Comparison of ENCODE assay signal across 8 cellular contexts in genomic region chr1:241518447-241519307, GRCh38. TPM values are rescaled to one million over a fixed set of nuclear protein-coding genes. Genes with fewer than 3 reads are reported as not detected.
DNase-seq lines count a peak whose midpoint lies in the region; ATAC-seq and TF ChIP-seq lines count a peak whose summit lies in the region.

No MANE protein-coding gene starts in this region.

- peak overlapping the region; percentile 85 for H3K27ac Mint-ChIP-seq in T-helper 2 cell treated with Interferon-gamma antibody and Interleukin-4, amounts not matched to agents 5 μg/mL and 100 μg/mL, for 36 hours
- H3K27ac Mint-ChIP-seq in endodermal cell = peak overlapping the region; percentile 48

- peaks cover 15% of the 10 kb centered on the region for H3K36me3 Mint-ChIP-seq in T-helper 2 cell treated with Interferon-gamma antibody and Interleukin-4, amounts not matched to agents 5 μg/mL and 100 μg/mL, for 36 hours (ENCODE audit: low read depth)
- H3K36me3 Mint-ChIP-seq in endodermal cell (ENCODE audit: low read depth) = peaks cover 12% of the 10 kb centered on the region

- peak; percentile 32 for DNase-seq in T-helper 2 cell treated with Interferon-gamma antibody and Interleukin-4, amounts not matched to agents 5 μg/mL and 100 μg/mL, for 36 hours (ENCODE audit: low spot score)
- DNase-seq in endodermal cell = no peak
- DNase-seq in suprapubic skin (ENCODE audit: low spot score in 2 of 2) = no peak
- no peak for DNase-seq in NCI-H1694 treated with DMSO at 0.1 percent for 48 hours (lab: John Stamatoyannopoulos, UW)

- H3K27ac ChIP-seq in C4-2B (peak overlapping the region; percentile 94), endodermal cell (ENCODE audit: low read depth, low read length) (no peak overlapping the region), mesodermal cell (ENCODE audit: low read depth, low read length, severe bottlenecking) (peak overlapping the region; percentile 82), suprapubic skin (peak overlapping the region; percentile 94)

- peaks cover 12% of the 10 kb centered on the region for H3K27me3 ChIP-seq in endodermal cell (ENCODE audit: control insufficient read depth, insufficient read depth, low read length, poor library complexity, severe bottlenecking)
- H3K27me3 ChIP-seq in suprapubic skin = peaks cover 3% of the 10 kb centered on the region

- no peak for TF ChIP-seq CTCF in C4-2B (conservative IDR thresholded peaks at IDR 0.05)
- TF ChIP-seq CTCF in endodermal cell (conservative IDR thresholded peaks at IDR 0.05) = no peak
- no peak for TF ChIP-seq CTCF in suprapubic skin (IDR thresholded peaks at IDR 0.05)

- H3K9me3 ChIP-seq in endodermal cell (ENCODE audit: control insufficient read depth, low read length) (no peaks in the 10 kb centered on the region), mesodermal cell (ENCODE audit: control insufficient read depth, low read length) (no peaks in the 10 kb centered on the region), suprapubic skin (no peaks in the 10 kb centered on the region)

- ATAC-seq in GM19397 (IDR thresholded peaks at IDR 0.05; ENCODE audit: unreplicated experiment) (peak; percentile 35), HG03378 (IDR thresholded peaks at IDR 0.05; ENCODE audit: unreplicated experiment) (peak; percentile 23)

- TF ChIP-seq EP300 in suprapubic skin (IDR thresholded peaks at IDR 0.05) = no peak

- H3K4me1 Mint-ChIP-seq in T-helper 2 cell treated with Interferon-gamma antibody and Interleukin-4, amounts not matched to agents 5 μg/mL and 100 μg/mL, for 36 hours (ENCODE audit: low read depth) = peaks cover 28% of the 10 kb centered on the region
- peaks cover 12% of the 10 kb centered on the region for H3K4me1 Mint-ChIP-seq in endodermal cell

- H3K4me1 ChIP-seq in endodermal cell (ENCODE audit: control insufficient read depth, insufficient read depth, low read length) = peaks cover 5% of the 10 kb centered on the region
- peaks cover 4% of the 10 kb centered on the region for H3K4me1 ChIP-seq in mesodermal cell (ENCODE audit: control insufficient read depth, insufficient read depth, low read length, poor library complexity, severe bottlenecking)
- H3K4me1 ChIP-seq in suprapubic skin = peaks cover 24% of the 10 kb centered on the region

- peak overlapping the region; percentile 96 for H3K4me3 ChIP-seq in endodermal cell (ENCODE audit: low read length)
- H3K4me3 ChIP-seq in mesodermal cell (ENCODE audit: extremely low read depth, insufficient read depth, low read length, poor library complexity, severe bottlenecking) = peak overlapping the region; percentile 83
- H3K4me3 ChIP-seq in suprapubic skin = peak overlapping the region; percentile 94

- peaks cover 12% of the 10 kb centered on the region for H3K36me3 ChIP-seq in endodermal cell (ENCODE audit: control insufficient read depth, insufficient read depth, low read length)
- H3K36me3 ChIP-seq in mesodermal cell (ENCODE audit: control insufficient read depth, insufficient read depth, low read length) = peaks cover 11% of the 10 kb centered on the region
- H3K36me3 ChIP-seq in suprapubic skin = no peaks in the 10 kb centered on the region

- H3K27me3 Mint-ChIP-seq in T-helper 2 cell treated with Interferon-gamma antibody and Interleukin-4, amounts not matched to agents 5 μg/mL and 100 μg/mL, for 36 hours (ENCODE audit: low read depth) = peaks cover 22% of the 10 kb centered on the region
- H3K27me3 Mint-ChIP-seq in endodermal cell (ENCODE audit: insufficient read depth) = peaks cover 7% of the 10 kb centered on the region

- H3K9me3 Mint-ChIP-seq in T-helper 2 cell treated with Interferon-gamma antibody and Interleukin-4, amounts not matched to agents 5 μg/mL and 100 μg/mL, for 36 hours = no peaks in the 10 kb centered on the region
- H3K9me3 Mint-ChIP-seq in endodermal cell = no peaks in the 10 kb centered on the region

- no peak for TF ChIP-seq POLR2A in suprapubic skin (IDR thresholded peaks at IDR 0.05)

- H3K9ac ChIP-seq in endodermal cell (ENCODE audit: extremely low read depth, low read length, poor library complexity, severe bottlenecking) = peak overlapping the region; percentile 56

- WGBS in endodermal cell (ENCODE audit: insufficient coverage in 1 of 2, insufficient read length in 1 of 2), 2 experiments = 10 to 18% methylated on average over 13 to 29 of the region's 29 CpGs
- WGBS in mesodermal cell (ENCODE audit: insufficient coverage in 2 of 2), 2 experiments = 5 to 6% methylated on average over 13 to 26 of the region's 29 CpGs
- 6% methylated on average over 26 of the region's 29 CpGs for WGBS in suprapubic skin

- H3K4me3 Mint-ChIP-seq in T-helper 2 cell treated with Interferon-gamma antibody and Interleukin-4, amounts not matched to agents 5 μg/mL and 100 μg/mL, for 36 hours = peak overlapping the region; percentile 91
- H3K4me3 Mint-ChIP-seq in endodermal cell = no peak overlapping the region

RNA-seq across cellular contexts. Expression of gene FH, which starts 0.9 kb away (rescaled TPM):
- total RNA-seq in endodermal cell (10 to 100 TPM; 65.5 to 66.7 TPM), suprapubic skin (10 to 100 TPM; 24.2 to 65.8 (median 51.2) TPM)
- 64.7 TPM for polyA plus RNA-seq in endodermal cell (2013, experiment 1 of 2)
- 68.4 TPM for polyA plus RNA-seq in endodermal cell (2013, experiment 2 of 2)
- polyA plus RNA-seq in mesodermal cell (2013, experiment 1 of 2) = 72.0 TPM
- polyA plus RNA-seq in mesodermal cell (2013, experiment 2 of 2) = 71.7 TPM

RNA-seq across cellular contexts. Expression of gene KMO, which starts 13.5 kb away (rescaled TPM):
- total RNA-seq in endodermal cell (not detected), suprapubic skin (under 1 TPM in 1 of 4 donors, not detected in 3; 0.45 TPM)
- not detected for polyA plus RNA-seq in endodermal cell (2013, experiment 1 of 2)
- polyA plus RNA-seq in endodermal cell (2013, experiment 2 of 2) = not detected
- polyA plus RNA-seq in mesodermal cell (2013, experiment 1 of 2) = not detected
- polyA plus RNA-seq in mesodermal cell (2013, experiment 2 of 2) = not detected
